ENCODE assay signal across 1 cellular context in genomic region chr2:201909348-201909747, GRCh38.
TF ChIP-seq lines count a peak whose summit lies in the region.

No MANE protein-coding gene starts in this region.

TF ChIP-seq in HepG2, 621 proteins besides CTCF, POLR2A, EP300 and RAD21 (continued from another document):
- TF ChIP-seq ZNF770 (CRISPR knock-in tag; IDR thresholded peaks at IDR 0.05) (no peak), MTF1 (CRISPR knock-in tag; IDR thresholded peaks at IDR 0.05) (no peak), ZNF850 (CRISPR knock-in tag; conservative IDR thresholded peaks at IDR 0.05) (no peak), ZNF282 (IDR thresholded peaks at IDR 0.05; ENCODE audit: partially characterized antibody) (no peak), ZMYM2 (CRISPR knock-in tag; IDR thresholded peaks at IDR 0.05) (no peak), KDM5B (CRISPR knock-in tag; IDR thresholded peaks at IDR 0.05; ENCODE audit: borderline replicate concordance) (no peak), NRL (CRISPR knock-in tag; IDR thresholded peaks at IDR 0.05; ENCODE audit: borderline replicate concordance) (no peak), PTBP1 (IDR thresholded peaks at IDR 0.05; ENCODE audit: low read depth, low read length, poor library complexity, severe bottlenecking) (no peak), STAT5B (CRISPR knock-in tag; IDR thresholded peaks at IDR 0.05) (no peak), ATF7 (IDR thresholded peaks at IDR 0.05) (peak; percentile 84), ATF7 (CRISPR knock-in tag; IDR thresholded peaks at IDR 0.05) (no peak), DMTF1 (CRISPR knock-in tag; IDR thresholded peaks at IDR 0.05) (no peak), FOXC1 (CRISPR knock-in tag; IDR thresholded peaks at IDR 0.05; ENCODE audit: borderline replicate concordance) (no peak), SMARCC2 (IDR thresholded peaks at IDR 0.05) (no peak), MAFF (IDR thresholded peaks at IDR 0.05; ENCODE audit: low read depth, low read length) (peak; percentile 43; the same call in 1 of the 2 replicates), ZNF597 (CRISPR knock-in tag; IDR thresholded peaks at IDR 0.05) (no peak)
TF ChIP-seq in HepG2: peak in this region for 4.
